ENCODE assay signal across 22 cellular contexts in genomic region chr2:41880561-41881243, GRCh38.
"Had no signal": no experiment of that assay in that cellular context is flagged by ENCODE, and none has a peak within 500 bp of the region (broad histone marks: within the 10 kb centered on the region; RNA-seq: fewer than 3 reads in every experiment).

No MANE protein-coding gene starts in this region.

- H3K4me1 Mint-ChIP-seq: activated B cell treated with CpG ODN at 0.5 μM for 24 hours; activated CD4-positive, alpha-beta memory T cell treated with anti-CD3 and anti-CD28 coated beads, Interleukin-2, amount 10 ng/mL, durations not matched to agents 7 days and 5 days; activated CD8-positive, alpha-beta memory T cell treated with anti-CD3 and anti-CD28 coated beads, Interleukin-2, amount 10 ng/mL, durations not matched to agents 7 days and 5 days had no signal

- H3K9me3 ChIP-seq: colonic mucosa, prostate gland had no signal

- H3K4me1 ChIP-seq: colonic mucosa, prostate gland had no signal

- H3K36me3 ChIP-seq: brain microvascular endothelial cell, colonic mucosa, prostate gland had no signal

- ATAC-seq: activated CD8-positive, alpha-beta memory T cell treated with anti-CD3 and anti-CD28 coated beads, Interleukin-2, amount 10 ng/mL, durations not matched to agents 7 days and 5 days; SK-N-SH treated with all-trans-retinoic acid at 6 μM for 48 hours; T-cell had no signal

- H3K27me3 ChIP-seq: brain microvascular endothelial cell, colonic mucosa had no signal

- H3K27ac Mint-ChIP-seq: activated B cell treated with CpG ODN at 0.5 μM for 24 hours; activated CD4-positive, alpha-beta memory T cell treated with anti-CD3 and anti-CD28 coated beads, Interleukin-2, amount 10 ng/mL, durations not matched to agents 7 days and 5 days; activated CD8-positive, alpha-beta memory T cell treated with anti-CD3 and anti-CD28 coated beads, Interleukin-2, amount 10 ng/mL, durations not matched to agents 7 days and 5 days; activated naive CD4-positive, alpha-beta T cell treated with anti-CD3 and anti-CD28 coated beads for 36 hours; activated T-helper 2 cell treated with anti-CD3 and anti-CD28 coated beads, Interferon-gamma antibody, Interleukin-2, Interleukin-4, amounts not matched to agents 10 μg/mL and 5 μg/mL and 100 μg/mL, durations not matched to agents 14 hours and 24 hours and 36 hours; stimulated activated naive CD8-positive, alpha-beta T cell treated with anti-CD3 and anti-CD28 coated beads, Interleukin-15, Interleukin-2, amounts not matched to agents 100 ng/mL and 50 ng/mL, for 24 hours; T-cell had no signal

- DNase-seq: activated B cell treated with CpG ODN at 0.5 μM for 24 hours; activated CD4-positive, alpha-beta memory T cell treated with anti-CD3 and anti-CD28 coated beads, Interleukin-2, amount 10 ng/mL, durations not matched to agents 7 days and 5 days; activated CD4-positive, alpha-beta T cell treated with anti-CD3 and anti-CD28 coated beads for 4 hours; activated CD8-positive, alpha-beta memory T cell treated with anti-CD3 and anti-CD28 coated beads, Interleukin-2, amount 10 ng/mL, durations not matched to agents 7 days and 5 days; activated naive CD4-positive, alpha-beta T cell treated with anti-CD3 and anti-CD28 coated beads for 36 hours; activated T-cell treated with anti-CD3 and anti-CD28 coated beads, Interleukin-2, amount 50 U/mL, for 1 hour; aorta; brain microvascular endothelial cell; colonic mucosa; erythroblast; mammary epithelial cell; right cardiac atrium; stimulated activated CD4-positive, alpha-beta T cell treated with anti-CD3 and anti-CD28 coated beads, Interleukin-2, amount 100 ng/mL, for 48 hours; T-cell; T-helper 9 cell had no signal

- H3K36me3 Mint-ChIP-seq: activated CD8-positive, alpha-beta memory T cell treated with anti-CD3 and anti-CD28 coated beads, Interleukin-2, amount 10 ng/mL, durations not matched to agents 7 days and 5 days; T-cell; type B pancreatic cell had no signal

- H3K9me3 Mint-ChIP-seq: activated B cell treated with CpG ODN at 0.5 μM for 24 hours; activated CD4-positive, alpha-beta memory T cell treated with anti-CD3 and anti-CD28 coated beads, Interleukin-2, amount 10 ng/mL, durations not matched to agents 7 days and 5 days; activated naive CD4-positive, alpha-beta T cell treated with anti-CD3 and anti-CD28 coated beads for 36 hours; activated T-helper 2 cell treated with anti-CD3 and anti-CD28 coated beads, Interferon-gamma antibody, Interleukin-2, Interleukin-4, amounts not matched to agents 10 μg/mL and 5 μg/mL and 100 μg/mL, durations not matched to agents 14 hours and 24 hours and 36 hours; central memory CD8-positive, alpha-beta T cell; stimulated activated naive CD8-positive, alpha-beta T cell treated with anti-CD3 and anti-CD28 coated beads, Interleukin-15, Interleukin-2, amounts not matched to agents 100 ng/mL and 50 ng/mL, for 24 hours; T-cell; type B pancreatic cell had no signal

- H3K4me3 Mint-ChIP-seq: activated B cell treated with CpG ODN at 0.5 μM for 24 hours; activated CD4-positive, alpha-beta memory T cell treated with anti-CD3 and anti-CD28 coated beads, Interleukin-2, amount 10 ng/mL, durations not matched to agents 7 days and 5 days; activated CD8-positive, alpha-beta memory T cell treated with anti-CD3 and anti-CD28 coated beads, Interleukin-2, amount 10 ng/mL, durations not matched to agents 7 days and 5 days; activated naive CD4-positive, alpha-beta T cell treated with anti-CD3 and anti-CD28 coated beads for 36 hours; central memory CD8-positive, alpha-beta T cell; stimulated activated naive CD8-positive, alpha-beta T cell treated with anti-CD3 and anti-CD28 coated beads, Interleukin-15, Interleukin-2, amounts not matched to agents 100 ng/mL and 50 ng/mL, for 24 hours; T-cell had no signal

- H3K4me3 ChIP-seq: colonic mucosa, prostate gland, skin epidermis had no signal

- H3K27ac ChIP-seq: brain microvascular endothelial cell, colonic mucosa, prostate gland, skin epidermis had no signal
